In genomic region chr10:35130588-35131146, GRCh38 we compare ENCODE assay signal across 12 cellular contexts. TPM values are rescaled to one million over a fixed set of nuclear protein-coding genes. Genes with fewer than 3 reads are reported as not detected.
A peak's percentile ranks its signal among the peaks of the same experiment; 100 is the strongest.
DNase-seq lines count a peak whose midpoint lies in the region; ATAC-seq, FAIRE-seq and TF ChIP-seq lines count a peak whose summit lies in the region.
"Had no signal": no experiment of that assay in that cellular context is flagged by ENCODE, and none has a peak within 500 bp of the region (broad histone marks: within the 10 kb centered on the region; RNA-seq: fewer than 3 reads in every experiment).

No MANE protein-coding gene starts in this region.

- peak; percentile 9 for DNase-seq in SIG-M5 treated with dmso at 0.1 percent for 504 hours (lab: John Stamatoyannopoulos, UW; ENCODE audit: unreplicated experiment)
- DNase-seq in SIG-M5 (lab: John Stamatoyannopoulos, UW): no peak
- DNase-seq in GM18507 (ENCODE audit: extremely low spot score, insufficient read length, low read depth): no peak
- no peak for DNase-seq in activated CD8-positive, alpha-beta T cell treated with anti-CD3 and anti-CD28 coated beads, Interleukin-2, amount 10 ng/mL, durations not matched to agents 7 days and 5 days
- no peak for DNase-seq in T-helper 9 cell
- no peak for DNase-seq in AG20443 (ENCODE audit: low spot score)
- DNase-seq: head of caudate nucleus, left colon, NCI-H1930, trophoblast cell had no signal

- no peaks in the 10 kb centered on the region for H3K27me3 Mint-ChIP-seq in activated CD8-positive, alpha-beta T cell treated with anti-CD3 and anti-CD28 coated beads, Interleukin-2, amount 10 ng/mL, durations not matched to agents 7 days and 5 days (ENCODE audit: low read depth)
- H3K27me3 Mint-ChIP-seq in nephron (ENCODE audit: low read depth): no peaks in the 10 kb centered on the region

- H3K9me3 Mint-ChIP-seq in activated CD8-positive, alpha-beta T cell treated with anti-CD3 and anti-CD28 coated beads, Interleukin-2, amount 10 ng/mL, durations not matched to agents 7 days and 5 days (ENCODE audit: insufficient read depth): no peaks in the 10 kb centered on the region
- H3K9me3 Mint-ChIP-seq in nephron: no peaks in the 10 kb centered on the region

- peak; percentile 18 for FAIRE-seq in GM18507 (lab: Jason Lieb, UNC)

- peaks cover 18% of the 10 kb centered on the region for H3K36me3 Mint-ChIP-seq in activated CD8-positive, alpha-beta T cell treated with anti-CD3 and anti-CD28 coated beads, Interleukin-2, amount 10 ng/mL, durations not matched to agents 7 days and 5 days (ENCODE audit: low read depth)
- H3K36me3 Mint-ChIP-seq in nephron (ENCODE audit: low read depth): no peaks in the 10 kb centered on the region

- peak overlapping the region; percentile 58 for H3K27ac Mint-ChIP-seq in activated CD8-positive, alpha-beta T cell treated with anti-CD3 and anti-CD28 coated beads, Interleukin-2, amount 10 ng/mL, durations not matched to agents 7 days and 5 days
- peak overlapping the region in 2 of 3 experiments; percentile 21 to 38 for H3K27ac Mint-ChIP-seq in nephron

- peaks cover 66% of the 10 kb centered on the region for H3K4me1 Mint-ChIP-seq in activated CD8-positive, alpha-beta T cell treated with anti-CD3 and anti-CD28 coated beads, Interleukin-2, amount 10 ng/mL, durations not matched to agents 7 days and 5 days (ENCODE audit: low read depth)
- H3K4me1 Mint-ChIP-seq in nephron: peaks cover 32% of the 10 kb centered on the region

- peak overlapping the region; percentile 54 for H3K4me3 Mint-ChIP-seq in activated CD8-positive, alpha-beta T cell treated with anti-CD3 and anti-CD28 coated beads, Interleukin-2, amount 10 ng/mL, durations not matched to agents 7 days and 5 days
- peak overlapping the region in 1 of 3 experiments; percentile 19 for H3K4me3 Mint-ChIP-seq in nephron

- ATAC-seq in activated CD8-positive, alpha-beta T cell treated with anti-CD3 and anti-CD28 coated beads, Interleukin-2, amount 10 ng/mL, durations not matched to agents 7 days and 5 days: no peak
- ATAC-seq in HG02642 (IDR thresholded peaks at IDR 0.05; ENCODE audit: poor library complexity, unreplicated experiment): no peak
- ATAC-seq: left colon had no signal

- POLR2A ChIA-PET in activated CD8-positive, alpha-beta T cell treated with anti-CD3 and anti-CD28 coated beads, Interleukin-2, amount 10 ng/mL, durations not matched to agents 7 days and 5 days (lab: Charles Lee): interaction anchor here (6.5 kb wide), 1 partner anchor 65 kb away, joined by 201 read pairs; no protein-coding TSS in a partner anchor

- CTCF ChIA-PET in activated CD8-positive, alpha-beta T cell treated with anti-CD3 and anti-CD28 coated beads, Interleukin-2, amount 10 ng/mL, durations not matched to agents 7 days and 5 days (lab: Charles Lee): interaction anchor here (3.6 to 20.9 kb wide), 2 partner anchors 19 to 65 kb away, joined by 14 to 323 read pairs; no protein-coding TSS in a partner anchor

- no peak for TF ChIP-seq CTCF in nephron (IDR thresholded peaks at IDR 0.05; ENCODE audit: unreplicated experiment in 3 of 3)

RNA-seq across cellular contexts. Expression of gene CREM, which starts 4.0 kb away (rescaled TPM):
- 10 to 100 TPM; 78.3 to 84.1 TPM for total RNA-seq in activated CD8-positive, alpha-beta T cell treated with anti-CD3 and anti-CD28 coated beads, Interleukin-2, amount 10 ng/mL, durations not matched to agents 7 days and 5 days

RNA-seq across cellular contexts. Expression of gene CUL2, which starts 40.5 kb away (rescaled TPM):
- 10 to 100 TPM; 33.8 to 38.7 TPM for total RNA-seq in activated CD8-positive, alpha-beta T cell treated with anti-CD3 and anti-CD28 coated beads, Interleukin-2, amount 10 ng/mL, durations not matched to agents 7 days and 5 days
